In genomic region chr9:94600715-94601114, GRCh38 we compare ENCODE assay signal across 1 cellular context.
TF ChIP-seq lines count a peak whose summit lies in the region.

No MANE protein-coding gene starts in this region.

TF ChIP-seq in liver, 16 proteins besides CTCF, POLR2A, EP300 and RAD21 (continued from another document):
- no peak for TF ChIP-seq ATF3 (IDR thresholded peaks at IDR 0.05)
- TF ChIP-seq GABPA (IDR thresholded peaks at IDR 0.05 in 1 of 2, conservative IDR thresholded peaks at IDR 0.05 in 1 of 2), result no peak
- TF ChIP-seq, protein P1, sequence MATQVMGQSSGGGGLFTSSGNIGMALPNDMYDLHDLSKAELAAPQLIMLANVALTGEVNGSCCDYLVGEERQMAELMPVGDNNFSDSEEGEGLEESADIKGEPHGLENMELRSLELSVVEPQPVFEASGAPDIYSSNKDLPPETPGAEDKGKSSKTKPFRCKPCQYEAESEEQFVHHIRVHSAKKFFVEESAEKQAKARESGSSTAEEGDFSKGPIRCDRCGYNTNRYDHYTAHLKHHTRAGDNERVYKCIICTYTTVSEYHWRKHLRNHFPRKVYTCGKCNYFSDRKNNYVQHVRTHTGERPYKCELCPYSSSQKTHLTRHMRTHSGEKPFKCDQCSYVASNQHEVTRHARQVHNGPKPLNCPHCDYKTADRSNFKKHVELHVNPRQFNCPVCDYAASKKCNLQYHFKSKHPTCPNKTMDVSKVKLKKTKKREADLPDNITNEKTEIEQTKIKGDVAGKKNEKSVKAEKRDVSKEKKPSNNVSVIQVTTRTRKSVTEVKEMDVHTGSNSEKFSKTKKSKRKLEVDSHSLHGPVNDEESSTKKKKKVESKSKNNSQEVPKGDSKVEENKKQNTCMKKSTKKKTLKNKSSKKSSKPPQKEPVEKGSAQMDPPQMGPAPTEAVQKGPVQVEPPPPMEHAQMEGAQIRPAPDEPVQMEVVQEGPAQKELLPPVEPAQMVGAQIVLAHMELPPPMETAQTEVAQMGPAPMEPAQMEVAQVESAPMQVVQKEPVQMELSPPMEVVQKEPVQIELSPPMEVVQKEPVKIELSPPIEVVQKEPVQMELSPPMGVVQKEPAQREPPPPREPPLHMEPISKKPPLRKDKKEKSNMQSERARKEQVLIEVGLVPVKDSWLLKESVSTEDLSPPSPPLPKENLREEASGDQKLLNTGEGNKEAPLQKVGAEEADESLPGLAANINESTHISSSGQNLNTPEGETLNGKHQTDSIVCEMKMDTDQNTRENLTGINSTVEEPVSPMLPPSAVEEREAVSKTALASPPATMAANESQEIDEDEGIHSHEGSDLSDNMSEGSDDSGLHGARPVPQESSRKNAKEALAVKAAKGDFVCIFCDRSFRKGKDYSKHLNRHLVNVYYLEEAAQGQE (IDR thresholded peaks at IDR 0.05), result no peak
- no peak for TF ChIP-seq FOXA1 (IDR thresholded peaks at IDR 0.05)
- no peak for TF ChIP-seq TAF1 (conservative IDR thresholded peaks at IDR 0.05)
- TF ChIP-seq HNF4A (conservative IDR thresholded peaks at IDR 0.05), result no peak
- TF ChIP-seq YY1 (IDR thresholded peaks at IDR 0.05), result no peak
- no peak for TF ChIP-seq ZBTB33 (IDR thresholded peaks at IDR 0.05)
- TF ChIP-seq EGR1 (IDR thresholded peaks at IDR 0.05; ENCODE audit: low read depth in 2 of 2), result no peak
- no peak for TF ChIP-seq NR2F2 (IDR thresholded peaks at IDR 0.05)
- no peak for TF ChIP-seq FOXA2 (IDR thresholded peaks at IDR 0.05)
- no peak for TF ChIP-seq RXRA (IDR thresholded peaks at IDR 0.05)
